In genomic region chr19:29211041-29211440, GRCh38 we compare ENCODE assay signal across 8 cellular contexts. TPM values are rescaled to one million over a fixed set of nuclear protein-coding genes. Genes with fewer than 3 reads are reported as not detected.
DNase-seq lines count a peak whose midpoint lies in the region; ATAC-seq and TF ChIP-seq lines count a peak whose summit lies in the region.
"Not testable (repeated sequence)": the region's sequence is repeated elsewhere in the genome, so short reads cannot be mapped to it uniquely, and the experiment has no call there.

No MANE protein-coding gene starts in this region.

- intact Hi-C loops in CD14-positive monocyte (cut with micrococcal nuclease), result loop anchor here in 1 of 2 donors (5.0 kb wide), 1 partner anchor 396 kb away; the partner anchor contains the start of gene POP4
- intact Hi-C loops in activated naive CD4-positive, alpha-beta T cell treated with anti-CD3 and anti-CD28 coated beads for 36 hours (cut with micrococcal nuclease), result loop anchor here (5.0 to 10.0 kb wide), 2 partner anchors 456 to 624 kb away; partner anchors contain the start of gene PLEKHF1
- intact Hi-C loops in dorsolateral prefrontal cortex (cut with DNase I), result loop anchor here (5.0 to 10.0 kb wide), 4 partner anchors 56 to 501 kb away; partner anchors contain the start of gene VSTM2B (in 2 of the 2)
- intact Hi-C loops in right cardiac atrium (cut with DNase I), result not testable (repeated sequence)

- not testable (repeated sequence) for H3K9me3 Mint-ChIP-seq in CD14-positive monocyte; HFFc6; activated naive CD4-positive, alpha-beta T cell treated with anti-CD3 and anti-CD28 coated beads for 36 hours; stimulated activated naive CD8-positive, alpha-beta T cell treated with anti-CD3 and anti-CD28 coated beads, Interleukin-15, Interleukin-2, amounts not matched to agents 100 ng/mL and 50 ng/mL, for 24 hours
- H3K9me3 Mint-ChIP-seq in nephron progenitor cell, result peaks cover 11% of the 10 kb centered on the region

- TF ChIP-seq CTCF in CD14-positive monocyte (IDR thresholded peaks at IDR 0.05); HFFc6 (IDR thresholded peaks at IDR 0.05); SU-DHL-6 (IDR thresholded peaks at IDR 0.05; ENCODE audit: insufficient read depth, low read length, poor library complexity, severe bottlenecking); dorsolateral prefrontal cortex (IDR thresholded peaks at IDR 0.05 in 54 of 56, conservative IDR thresholded peaks at IDR 0.05 in 2 of 56; ENCODE audit: low read depth in 1 of 56, partially characterized antibody in 56 of 56); nephron progenitor cell (IDR thresholded peaks at IDR 0.05): not testable (repeated sequence)

- CTCF ChIA-PET in activated naive CD4-positive, alpha-beta T cell treated with anti-CD3 and anti-CD28 coated beads for 36 hours (lab: Charles Lee), result not testable (repeated sequence)

- not testable (repeated sequence) for H3K4me1 ChIP-seq in right cardiac atrium (ENCODE audit: control insufficient read depth, insufficient read depth, low read length)

- H3K27me3 ChIP-seq in SU-DHL-6 (ENCODE audit: low read length); dorsolateral prefrontal cortex; right cardiac atrium (ENCODE audit: control insufficient read depth, insufficient read depth): not testable (repeated sequence)

- not testable (repeated sequence) for H3K27ac ChIP-seq in SU-DHL-6 (ENCODE audit: low read depth, low read length); dorsolateral prefrontal cortex; right cardiac atrium (ENCODE audit: low read length)

- peaks cover 20% of the 10 kb centered on the region for H4K20me1 ChIP-seq in SU-DHL-6 (ENCODE audit: low read depth, low read length)

- not testable (repeated sequence) for H3K27me3 Mint-ChIP-seq in CD14-positive monocyte (ENCODE audit: low read depth in 3 of 3); HFFc6 (ENCODE audit: insufficient read depth); activated naive CD4-positive, alpha-beta T cell treated with anti-CD3 and anti-CD28 coated beads for 36 hours (ENCODE audit: low read depth); nephron progenitor cell (ENCODE audit: low read depth, poor library complexity); stimulated activated naive CD8-positive, alpha-beta T cell treated with anti-CD3 and anti-CD28 coated beads, Interleukin-15, Interleukin-2, amounts not matched to agents 100 ng/mL and 50 ng/mL, for 24 hours

- H3K4me3 Mint-ChIP-seq in CD14-positive monocyte (peak overlapping the region in 1 of 2 donors; percentile 91), HFFc6 (peak overlapping the region; percentile 92), nephron progenitor cell (peak overlapping the region; percentile 92)
- peak overlapping the region; percentile 96 for H3K4me3 Mint-ChIP-seq in activated naive CD4-positive, alpha-beta T cell treated with anti-CD3 and anti-CD28 coated beads for 36 hours
- H3K4me3 Mint-ChIP-seq in stimulated activated naive CD8-positive, alpha-beta T cell treated with anti-CD3 and anti-CD28 coated beads, Interleukin-15, Interleukin-2, amounts not matched to agents 100 ng/mL and 50 ng/mL, for 24 hours, result peak overlapping the region; percentile 96

- not testable (repeated sequence) for H2AFZ ChIP-seq in SU-DHL-6 (ENCODE audit: low read depth, low read length, severe bottlenecking)

- H3K36me3 Mint-ChIP-seq in CD14-positive monocyte (peaks cover 27 to 28% of the 10 kb centered on the region in 2 donors), HFFc6 (ENCODE audit: low read depth) (peaks cover 36% of the 10 kb centered on the region), nephron progenitor cell (ENCODE audit: low read depth) (peaks cover 37% of the 10 kb centered on the region)
- H3K36me3 Mint-ChIP-seq in activated naive CD4-positive, alpha-beta T cell treated with anti-CD3 and anti-CD28 coated beads for 36 hours (ENCODE audit: low read depth), result peaks cover 38% of the 10 kb centered on the region
- H3K36me3 Mint-ChIP-seq in stimulated activated naive CD8-positive, alpha-beta T cell treated with anti-CD3 and anti-CD28 coated beads, Interleukin-15, Interleukin-2, amounts not matched to agents 100 ng/mL and 50 ng/mL, for 24 hours (ENCODE audit: low read depth), result peaks cover 53% of the 10 kb centered on the region

- peak overlapping the region in 5 of 7 donors; percentile 2 to 99 (median 98) for H3K27ac Mint-ChIP-seq in CD14-positive monocyte
- peak overlapping the region; percentile 89; the same call in 1 of the 2 replicates for H3K27ac Mint-ChIP-seq in HFFc6
- H3K27ac Mint-ChIP-seq in activated naive CD4-positive, alpha-beta T cell treated with anti-CD3 and anti-CD28 coated beads for 36 hours, result peak overlapping the region; percentile 96
- H3K27ac Mint-ChIP-seq in nephron progenitor cell, result not testable (repeated sequence)
- peak overlapping the region; percentile 96 for H3K27ac Mint-ChIP-seq in stimulated activated naive CD8-positive, alpha-beta T cell treated with anti-CD3 and anti-CD28 coated beads, Interleukin-15, Interleukin-2, amounts not matched to agents 100 ng/mL and 50 ng/mL, for 24 hours

- not testable (repeated sequence) for ATAC-seq in right cardiac atrium

- not testable (repeated sequence) for H3K9ac ChIP-seq in SU-DHL-6 (ENCODE audit: low read length)

- H3K4me3 ChIP-seq in SU-DHL-6 (ENCODE audit: insufficient read depth, low read length, poor library complexity, severe bottlenecking) (peak overlapping the region; percentile 84), dorsolateral prefrontal cortex (peak overlapping the region in 41 of 59 donors; percentile 67 to 100 (median 95)), right cardiac atrium (ENCODE audit: low read length) (peak overlapping the region; percentile 85)

- H3K4me2 ChIP-seq in SU-DHL-6 (ENCODE audit: low read depth, low read length, poor library complexity, severe bottlenecking), result peak overlapping the region; percentile 71

- not testable (repeated sequence) for H3K9me2 ChIP-seq in SU-DHL-6 (replicated peaks; ENCODE audit: insufficient read depth, low read length)

- H3K79me2 ChIP-seq in SU-DHL-6 (ENCODE audit: insufficient read depth, low read length), result peaks cover 54% of the 10 kb centered on the region

- H3K9me3 ChIP-seq in SU-DHL-6 (ENCODE audit: insufficient read depth, low read length); right cardiac atrium (ENCODE audit: control insufficient read depth, low read length): not testable (repeated sequence)

- H3F3A ChIP-seq in SU-DHL-6 (ENCODE audit: insufficient read depth), result not testable (repeated sequence)

- 96% methylated on average over 2 of the region's 3 CpGs for WGBS in right cardiac atrium

- H3K36me3 ChIP-seq in SU-DHL-6 (ENCODE audit: low read length), result peaks cover 10% of the 10 kb centered on the region

- H3K4me1 Mint-ChIP-seq in CD14-positive monocyte, result peaks cover 48% of the 10 kb centered on the region
- peaks cover 43% of the 10 kb centered on the region for H3K4me1 Mint-ChIP-seq in HFFc6 (ENCODE audit: low read depth)
- peaks cover 42% of the 10 kb centered on the region for H3K4me1 Mint-ChIP-seq in activated naive CD4-positive, alpha-beta T cell treated with anti-CD3 and anti-CD28 coated beads for 36 hours (ENCODE audit: low read depth)
- H3K4me1 Mint-ChIP-seq in nephron progenitor cell, result peaks cover 39% of the 10 kb centered on the region
- H3K4me1 Mint-ChIP-seq in stimulated activated naive CD8-positive, alpha-beta T cell treated with anti-CD3 and anti-CD28 coated beads, Interleukin-15, Interleukin-2, amounts not matched to agents 100 ng/mL and 50 ng/mL, for 24 hours (ENCODE audit: low read depth), result peaks cover 56% of the 10 kb centered on the region

- DNase-seq in CD14-positive monocyte (ENCODE audit: low spot score); HFFc6; activated naive CD4-positive, alpha-beta T cell treated with anti-CD3 and anti-CD28 coated beads for 36 hours; dorsolateral prefrontal cortex; right cardiac atrium; nephron progenitor cell: not testable (repeated sequence)

RNA-seq across cellular contexts. Expression of gene UQCRFS1, which starts 1.9 kb away (rescaled TPM):
- polyA plus RNA-seq in CD14-positive monocyte, result 100 to 1,000 TPM; 108 TPM
- total RNA-seq in HFFc6 (2021; fragmentation: NEBNext Ultra II Directional; extraction: Animal tissue kit (Norgen Biotek cat#: 25700)), result 10 to 100 TPM; 35.0 to 40.6 (median 36.6) TPM
- 10 to 100 TPM; 46.8 to 47.6 TPM for total RNA-seq in activated naive CD4-positive, alpha-beta T cell treated with anti-CD3 and anti-CD28 coated beads for 36 hours
- 10 to 100 TPM; 15.5 to 46.8 (median 33.1) TPM for total RNA-seq in dorsolateral prefrontal cortex
- total RNA-seq in right cardiac atrium, result 100 to 1,000 TPM; 107 to 131 (median 123) TPM
- polyA plus RNA-seq in right cardiac atrium, result 143 TPM
